In genomic region chr2:200818732-200819131, GRCh38 we compare ENCODE assay signal across 7 cellular contexts. TPM values are rescaled to one million over a fixed set of nuclear protein-coding genes. Genes with fewer than 3 reads are reported as not detected.
A peak's percentile ranks its signal among the peaks of the same experiment; 100 is the strongest.
DNase-seq lines count a peak whose midpoint lies in the region; ATAC-seq and TF ChIP-seq lines count a peak whose summit lies in the region.
"Not testable (repeated sequence)": the region's sequence is repeated elsewhere in the genome, so short reads cannot be mapped to it uniquely, and the experiment has no call there.

No MANE protein-coding gene starts in this region.

- not testable (repeated sequence) for TF ChIP-seq EP300 in esophagus muscularis mucosa (IDR thresholded peaks at IDR 0.05)

- not testable (repeated sequence) for TF ChIP-seq CTCF in esophagus muscularis mucosa (IDR thresholded peaks at IDR 0.05)

- H3K36me3 Mint-ChIP-seq in activated CD4-positive, alpha-beta T cell treated with anti-CD3 and anti-CD28 coated beads for 36 hours (ENCODE audit: low read depth), result peaks cover 77% of the 10 kb centered on the region
- H3K36me3 Mint-ChIP-seq in activated T-helper 1 cell treated with anti-CD3 and anti-CD28 coated beads, Interleukin-12 subunit alpha, Interleukin-12 subunit beta, Interleukin-2, Interleukin-4 antibody, amounts not matched to agents 30 ng/mL and 10 ng/mL and 1 ng/mL, durations not matched to agents 14 hours and 24 hours and 36 hours (ENCODE audit: low read depth), result peaks cover 68% of the 10 kb centered on the region
- peaks cover 71% of the 10 kb centered on the region for H3K36me3 Mint-ChIP-seq in activated naive CD8-positive, alpha-beta T cell treated with anti-CD3 and anti-CD28 coated beads for 36 hours
- peaks cover 85% of the 10 kb centered on the region for H3K36me3 Mint-ChIP-seq in stimulated activated naive CD8-positive, alpha-beta T cell treated with anti-CD3 and anti-CD28 coated beads, Interleukin-15, Interleukin-2, amounts not matched to agents 100 ng/mL and 50 ng/mL, for 24 hours (ENCODE audit: low read depth)

- peaks cover 11 to 45% (median 43%) of the 10 kb centered on the region in 4 donors for H3K4me1 ChIP-seq in esophagus muscularis mucosa
- H3K4me1 ChIP-seq in mesodermal cell (ENCODE audit: control insufficient read depth, insufficient read depth, low read length, poor library complexity, severe bottlenecking), result peaks cover 16% of the 10 kb centered on the region

- H3K36me3 ChIP-seq in esophagus muscularis mucosa (peaks cover 64 to 84% (median 73%) of the 10 kb centered on the region in 4 donors), mesodermal cell (ENCODE audit: control insufficient read depth, insufficient read depth, low read length) (peaks cover 79% of the 10 kb centered on the region)

- TF ChIP-seq POLR2A in esophagus muscularis mucosa (IDR thresholded peaks at IDR 0.05; ENCODE audit: low read depth), result not testable (repeated sequence)

- not testable (repeated sequence) for H3K27me3 Mint-ChIP-seq in activated CD4-positive, alpha-beta T cell treated with anti-CD3 and anti-CD28 coated beads for 36 hours; activated T-helper 1 cell treated with anti-CD3 and anti-CD28 coated beads, Interleukin-12 subunit alpha, Interleukin-12 subunit beta, Interleukin-2, Interleukin-4 antibody, amounts not matched to agents 30 ng/mL and 10 ng/mL and 1 ng/mL, durations not matched to agents 14 hours and 24 hours and 36 hours (ENCODE audit: insufficient read depth); activated naive CD8-positive, alpha-beta T cell treated with anti-CD3 and anti-CD28 coated beads for 36 hours; stimulated activated naive CD8-positive, alpha-beta T cell treated with anti-CD3 and anti-CD28 coated beads, Interleukin-15, Interleukin-2, amounts not matched to agents 100 ng/mL and 50 ng/mL, for 24 hours

- peak overlapping the region; percentile 63 for H3K27ac Mint-ChIP-seq in activated CD4-positive, alpha-beta T cell treated with anti-CD3 and anti-CD28 coated beads for 36 hours
- peak overlapping the region; percentile 61 for H3K27ac Mint-ChIP-seq in activated T-helper 1 cell treated with anti-CD3 and anti-CD28 coated beads, Interleukin-12 subunit alpha, Interleukin-12 subunit beta, Interleukin-2, Interleukin-4 antibody, amounts not matched to agents 30 ng/mL and 10 ng/mL and 1 ng/mL, durations not matched to agents 14 hours and 24 hours and 36 hours
- peak overlapping the region; percentile 75 for H3K27ac Mint-ChIP-seq in activated naive CD8-positive, alpha-beta T cell treated with anti-CD3 and anti-CD28 coated beads for 36 hours
- peak overlapping the region; percentile 49 for H3K27ac Mint-ChIP-seq in stimulated activated naive CD8-positive, alpha-beta T cell treated with anti-CD3 and anti-CD28 coated beads, Interleukin-15, Interleukin-2, amounts not matched to agents 100 ng/mL and 50 ng/mL, for 24 hours

- H3K4me1 Mint-ChIP-seq in activated CD4-positive, alpha-beta T cell treated with anti-CD3 and anti-CD28 coated beads for 36 hours, result peaks cover 50% of the 10 kb centered on the region
- peaks cover 56% of the 10 kb centered on the region for H3K4me1 Mint-ChIP-seq in activated T-helper 1 cell treated with anti-CD3 and anti-CD28 coated beads, Interleukin-12 subunit alpha, Interleukin-12 subunit beta, Interleukin-2, Interleukin-4 antibody, amounts not matched to agents 30 ng/mL and 10 ng/mL and 1 ng/mL, durations not matched to agents 14 hours and 24 hours and 36 hours (ENCODE audit: low read depth)
- H3K4me1 Mint-ChIP-seq in activated naive CD8-positive, alpha-beta T cell treated with anti-CD3 and anti-CD28 coated beads for 36 hours, result peaks cover 59% of the 10 kb centered on the region
- peaks cover 55% of the 10 kb centered on the region for H3K4me1 Mint-ChIP-seq in stimulated activated naive CD8-positive, alpha-beta T cell treated with anti-CD3 and anti-CD28 coated beads, Interleukin-15, Interleukin-2, amounts not matched to agents 100 ng/mL and 50 ng/mL, for 24 hours (ENCODE audit: low read depth)

- DNase-seq in EH (ENCODE audit: low read depth), result peak; percentile 76
- DNase-seq in activated CD4-positive, alpha-beta T cell treated with anti-CD3 and anti-CD28 coated beads for 36 hours; activated T-helper 1 cell treated with anti-CD3 and anti-CD28 coated beads, Interleukin-12 subunit alpha, Interleukin-12 subunit beta, Interleukin-2, Interleukin-4 antibody, amounts not matched to agents 30 ng/mL and 10 ng/mL and 1 ng/mL, durations not matched to agents 14 hours and 24 hours and 36 hours (ENCODE audit: low spot score); activated naive CD8-positive, alpha-beta T cell treated with anti-CD3 and anti-CD28 coated beads for 36 hours: not testable (repeated sequence)
- DNase-seq in esophagus muscularis mucosa (ENCODE audit: extremely low spot score), result peak; percentile 14

- CTCF ChIA-PET in activated CD4-positive, alpha-beta T cell treated with anti-CD3 and anti-CD28 coated beads for 36 hours (lab: Charles Lee), result interaction anchor here (1.1 to 1.7 kb wide), 4 partner anchors 10 to 30 kb away, joined by 3 to 4 read pairs (median 4); no protein-coding TSS in a partner anchor

- H3K27ac ChIP-seq in esophagus muscularis mucosa (replicated peaks in 1 of 4), result peak overlapping the region in 2 of 4 donors; percentile 4 to 5
- H3K27ac ChIP-seq in mesodermal cell (ENCODE audit: low read depth, low read length, severe bottlenecking), result peak overlapping the region; percentile 79

- ATAC-seq in activated CD4-positive, alpha-beta T cell treated with anti-CD3 and anti-CD28 coated beads for 36 hours, result not testable (repeated sequence)

- not testable (repeated sequence) for H3K9me3 ChIP-seq in esophagus muscularis mucosa; mesodermal cell (ENCODE audit: control insufficient read depth, low read length)

- intact Hi-C loops in activated CD4-positive, alpha-beta T cell treated with anti-CD3 and anti-CD28 coated beads for 36 hours (cut with DNase I, micrococcal nuclease); activated T-helper 1 cell treated with anti-CD3 and anti-CD28 coated beads, Interleukin-12 subunit alpha, Interleukin-12 subunit beta, Interleukin-2, Interleukin-4 antibody, amounts not matched to agents 30 ng/mL and 10 ng/mL and 1 ng/mL, durations not matched to agents 14 hours and 24 hours and 36 hours (cut with micrococcal nuclease); esophagus muscularis mucosa (cut with DNase I): not testable (repeated sequence)

- not testable (repeated sequence) for H3K9me3 Mint-ChIP-seq in activated CD4-positive, alpha-beta T cell treated with anti-CD3 and anti-CD28 coated beads for 36 hours (ENCODE audit: low read depth); activated T-helper 1 cell treated with anti-CD3 and anti-CD28 coated beads, Interleukin-12 subunit alpha, Interleukin-12 subunit beta, Interleukin-2, Interleukin-4 antibody, amounts not matched to agents 30 ng/mL and 10 ng/mL and 1 ng/mL, durations not matched to agents 14 hours and 24 hours and 36 hours; activated naive CD8-positive, alpha-beta T cell treated with anti-CD3 and anti-CD28 coated beads for 36 hours; stimulated activated naive CD8-positive, alpha-beta T cell treated with anti-CD3 and anti-CD28 coated beads, Interleukin-15, Interleukin-2, amounts not matched to agents 100 ng/mL and 50 ng/mL, for 24 hours

- not testable (repeated sequence) for H3K4me3 Mint-ChIP-seq in activated CD4-positive, alpha-beta T cell treated with anti-CD3 and anti-CD28 coated beads for 36 hours; activated T-helper 1 cell treated with anti-CD3 and anti-CD28 coated beads, Interleukin-12 subunit alpha, Interleukin-12 subunit beta, Interleukin-2, Interleukin-4 antibody, amounts not matched to agents 30 ng/mL and 10 ng/mL and 1 ng/mL, durations not matched to agents 14 hours and 24 hours and 36 hours; activated naive CD8-positive, alpha-beta T cell treated with anti-CD3 and anti-CD28 coated beads for 36 hours; stimulated activated naive CD8-positive, alpha-beta T cell treated with anti-CD3 and anti-CD28 coated beads, Interleukin-15, Interleukin-2, amounts not matched to agents 100 ng/mL and 50 ng/mL, for 24 hours

- not testable (repeated sequence) for H3K4me3 ChIP-seq in esophagus muscularis mucosa; mesodermal cell (ENCODE audit: extremely low read depth, insufficient read depth, low read length, poor library complexity, severe bottlenecking)

- H3K27me3 ChIP-seq in esophagus muscularis mucosa, result not testable (repeated sequence)

- WGBS in esophagus muscularis mucosa, result 68% methylated on average over 3 of the region's 3 CpGs
- WGBS in mesodermal cell (ENCODE audit: insufficient coverage in 2 of 2), 2 experiments, result 100% methylated on average over 1 of the region's 3 CpGs; no CpG with 5 or more reads in 1 of the 2 experiments

- POLR2A ChIA-PET in activated CD4-positive, alpha-beta T cell treated with anti-CD3 and anti-CD28 coated beads for 36 hours (lab: Charles Lee), result interaction anchor here (0.5 to 2.5 kb wide), 7 partner anchors 9 to 803 kb away, joined by 3 to 13 read pairs (median 3); no protein-coding TSS in a partner anchor

RNA-seq across cellular contexts. Expression of gene BZW1, which starts 7.0 kb away (rescaled TPM):
- total RNA-seq in activated CD4-positive, alpha-beta T cell treated with anti-CD3 and anti-CD28 coated beads for 36 hours, result 100 to 1,000 TPM; 413 to 474 TPM
- total RNA-seq in activated T-helper 1 cell treated with anti-CD3 and anti-CD28 coated beads, Interleukin-12 subunit alpha, Interleukin-12 subunit beta, Interleukin-2, Interleukin-4 antibody, amounts not matched to agents 30 ng/mL and 10 ng/mL and 1 ng/mL, durations not matched to agents 14 hours and 24 hours and 36 hours, result 446 and 447 TPM in 2 replicates
- 100 to 1,000 TPM; 549 to 557 TPM for total RNA-seq in activated naive CD8-positive, alpha-beta T cell treated with anti-CD3 and anti-CD28 coated beads for 36 hours
- total RNA-seq in esophagus muscularis mucosa, result 100 to 1,000 TPM; 262 to 444 (median 376) TPM
- polyA plus RNA-seq in mesodermal cell (2013, experiment 1 of 2), result 300 TPM
- 309 TPM for polyA plus RNA-seq in mesodermal cell (2013, experiment 2 of 2)

RNA-seq across cellular contexts. Expression of gene CLK1, which starts 45.7 kb away (rescaled TPM):
- total RNA-seq in activated CD4-positive, alpha-beta T cell treated with anti-CD3 and anti-CD28 coated beads for 36 hours, result 10 to 100 TPM; 86.4 to 99.3 TPM
- total RNA-seq in activated T-helper 1 cell treated with anti-CD3 and anti-CD28 coated beads, Interleukin-12 subunit alpha, Interleukin-12 subunit beta, Interleukin-2, Interleukin-4 antibody, amounts not matched to agents 30 ng/mL and 10 ng/mL and 1 ng/mL, durations not matched to agents 14 hours and 24 hours and 36 hours, result 91.7 and 99.5 TPM in 2 replicates
- total RNA-seq in activated naive CD8-positive, alpha-beta T cell treated with anti-CD3 and anti-CD28 coated beads for 36 hours, result 10 to 100 TPM; 64.5 to 70.2 TPM
- total RNA-seq in esophagus muscularis mucosa, result 100 to 1,000 TPM in 3 of 4 donors, 10 to 100 TPM in 1; 94.3 to 177 (median 108) TPM
- polyA plus RNA-seq in mesodermal cell (2013, experiment 1 of 2), result 86.6 TPM
- 120 TPM for polyA plus RNA-seq in mesodermal cell (2013, experiment 2 of 2)
